In the genomic region with DNA sequence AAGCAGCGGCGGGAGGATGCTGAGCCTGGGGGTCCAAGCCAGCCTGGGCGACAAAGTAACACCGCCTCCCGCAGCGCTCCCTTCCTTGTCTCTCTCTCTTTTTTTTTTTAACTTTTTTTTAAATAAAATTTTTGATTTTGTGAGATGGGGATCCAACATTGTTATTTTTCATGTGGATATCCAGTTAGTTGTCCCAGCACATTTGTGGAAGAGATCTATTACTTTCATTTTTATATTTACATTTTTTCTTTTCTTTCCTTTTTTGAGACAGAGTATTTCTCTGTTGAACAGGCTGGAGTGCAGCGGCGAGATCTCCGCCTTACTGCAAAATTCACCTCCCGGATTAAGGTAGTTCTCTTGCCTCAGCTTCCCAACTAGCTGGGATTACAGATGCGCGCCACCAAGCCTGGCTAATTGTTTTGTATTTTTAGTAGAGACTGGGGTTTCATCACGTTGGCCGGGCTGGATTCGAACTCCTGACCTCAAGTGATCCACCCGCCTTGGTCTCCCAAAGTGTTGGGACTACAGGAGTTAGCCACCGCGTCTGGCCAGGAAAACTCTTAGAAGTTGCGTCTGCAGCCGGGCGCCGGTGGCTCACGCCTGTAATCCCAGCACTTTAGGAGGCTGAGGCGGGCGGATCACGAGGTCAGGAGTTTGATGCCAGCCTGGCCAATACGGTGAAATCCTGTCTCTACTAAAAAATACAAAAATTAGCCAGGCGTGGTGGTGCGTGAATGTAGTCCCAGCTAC, we compare ENCODE assay signal across 8 cellular contexts. TPM values are rescaled to one million over a fixed set of nuclear protein-coding genes. Genes with fewer than 3 reads are reported as not detected.
A peak's percentile ranks its signal among the peaks of the same experiment; 100 is the strongest.
DNase-seq lines count a peak whose midpoint lies in the region; ATAC-seq, FAIRE-seq and TF ChIP-seq lines count a peak whose summit lies in the region.

No MANE protein-coding gene starts in this region.

- no peak for FAIRE-seq in D721Med (lab: Jason Lieb, UNC)

- TF ChIP-seq POLR2A in esophagus muscularis mucosa (IDR thresholded peaks at IDR 0.05; ENCODE audit: low read depth): no peak

- peak overlapping the region; percentile 75 for H3K27ac ChIP-seq in RWPE2 (ENCODE audit: poor library complexity, severe bottlenecking)
- H3K27ac ChIP-seq in esophagus muscularis mucosa (replicated peaks in 1 of 4): peak overlapping the region; percentile 79 to 85 (median 81)
- H3K27ac ChIP-seq in psoas muscle: peak overlapping the region; percentile 42

- TF ChIP-seq EP300 in esophagus muscularis mucosa (IDR thresholded peaks at IDR 0.05): no peak

- H3K27me3 ChIP-seq in RWPE2 (ENCODE audit: insufficient read depth, poor library complexity, severe bottlenecking): no peaks in the 10 kb centered on the region
- no peaks in the 10 kb centered on the region for H3K27me3 ChIP-seq in esophagus muscularis mucosa
- H3K27me3 ChIP-seq in psoas muscle (ENCODE audit: insufficient read depth in 3 of 3, low read length in 2 of 3): no peaks in the 10 kb centered on the region

- H3K4me1 ChIP-seq in RWPE2 (ENCODE audit: insufficient read depth, poor library complexity, severe bottlenecking): peaks cover 33% of the 10 kb centered on the region
- peaks cover 10 to 31% (median 20%) of the 10 kb centered on the region in 4 donors for H3K4me1 ChIP-seq in esophagus muscularis mucosa
- peaks cover 6% of the 10 kb centered on the region for H3K4me1 ChIP-seq in psoas muscle

- H3K4me3 ChIP-seq in GM08714 (ENCODE audit: low read length) (peak overlapping the region; percentile 71; the same call in 1 of the 2 replicates), RWPE2 (ENCODE audit: severe bottlenecking) (peak overlapping the region; percentile 46), esophagus muscularis mucosa (peak overlapping the region; percentile 63 to 89 (median 81)), psoas muscle (peak overlapping the region; percentile 82)

- ATAC-seq in RWPE2 (ENCODE audit: low read depth) (no peak), psoas muscle (no peak), HG03460 (IDR thresholded peaks at IDR 0.05; ENCODE audit: unreplicated experiment) (no peak)

- no peak for DNase-seq in RWPE2 (ENCODE audit: low spot score)
- DNase-seq in esophagus muscularis mucosa (ENCODE audit: extremely low spot score): no peak
- no peak for DNase-seq in psoas muscle
- DNase-seq in Ammon's horn (ENCODE audit: low spot score): no peak
- no peak for DNase-seq in COR-L47 (lab: John Stamatoyannopoulos, UW)
- DNase-seq in D721Med (ENCODE audit: insufficient read length, low spot score): no peak

- intact Hi-C loops in esophagus muscularis mucosa (cut with DNase I) (loop anchor here (2.0 to 10.0 kb wide), 2 partner anchors 19 to 49 kb away; partner anchors contain the start of genes ZNF320 and ZNF816), psoas muscle (cut with DNase I) (no loop called here)

- H3K9me3 ChIP-seq in RWPE2 (ENCODE audit: severe bottlenecking): peaks cover 10% of the 10 kb centered on the region
- H3K9me3 ChIP-seq in esophagus muscularis mucosa: peaks cover 0 to 28% (median 18%) of the 10 kb centered on the region in 4 donors
- peaks cover 25% of the 10 kb centered on the region for H3K9me3 ChIP-seq in psoas muscle

- H3K36me3 ChIP-seq in RWPE2 (ENCODE audit: low read depth) (no peaks in the 10 kb centered on the region), esophagus muscularis mucosa (no peaks in the 10 kb centered on the region), psoas muscle (ENCODE audit: insufficient read depth in 1 of 2, low read depth in 1 of 2) (no peaks in the 10 kb centered on the region)

- TF ChIP-seq CTCF in RWPE2 (IDR thresholded peaks at IDR 0.05; ENCODE audit: poor library complexity, severe bottlenecking) (no peak), esophagus muscularis mucosa (IDR thresholded peaks at IDR 0.05) (no peak), psoas muscle (IDR thresholded peaks at IDR 0.05) (no peak), D721Med (IDR thresholded peaks at IDR 0.05; ENCODE audit: insufficient read depth, missing control alignments) (no peak)

- 67% methylated on average over 29 of the region's 29 CpGs for WGBS in esophagus muscularis mucosa
- WGBS in psoas muscle, 3 donors: 60 to 66% (median 63%) methylated on average over 26 to 29 of the region's 29 CpGs

RNA-seq across cellular contexts. Expression of gene ZNF816, which starts 19.4 kb away (rescaled TPM):
- total RNA-seq in esophagus muscularis mucosa (10 to 100 TPM in 1 of 4 donors, 1 to 10 TPM in 3; 4.0 to 12.9 (median 6.0) TPM), psoas muscle (1 to 10 TPM; 2.4 to 2.7 (median 2.6) TPM)
- polyA plus RNA-seq in psoas muscle: 1 to 10 TPM; 1.8 to 9.1 (median 3.5) TPM

RNA-seq across cellular contexts. Expression of gene ZNF888, which starts 20.1 kb away (rescaled TPM):
- total RNA-seq in esophagus muscularis mucosa (1 to 10 TPM; 2.5 to 3.7 (median 3.1) TPM), psoas muscle (under 1 TPM; 0.32 to 0.67 (median 0.48) TPM)
- polyA plus RNA-seq in psoas muscle: 1 to 10 TPM in 1 of 3 donors, under 1 TPM in 2; 0.13 to 1.0 (median 0.49) TPM

RNA-seq across cellular contexts. Expression of gene ZNF320, which starts 45.9 kb away (rescaled TPM):
- total RNA-seq in esophagus muscularis mucosa (10 to 100 TPM in 2 of 4 donors, 1 to 10 TPM in 2; 4.2 to 11.6 (median 10.2) TPM), psoas muscle (1 to 10 TPM; 2.1 to 8.8 (median 6.8) TPM)
- polyA plus RNA-seq in psoas muscle: 1 to 10 TPM; 3.7 to 8.2 (median 3.7) TPM
